ENCODE assay signal across 12 cellular contexts in genomic region chr20:2890743-2891142, GRCh38. TPM values are rescaled to one million over a fixed set of nuclear protein-coding genes. Genes with fewer than 3 reads are reported as not detected.
DNase-seq lines count a peak whose midpoint lies in the region; ATAC-seq and TF ChIP-seq lines count a peak whose summit lies in the region.
"Had no signal": no experiment of that assay in that cellular context is flagged by ENCODE, and none has a peak within 500 bp of the region (broad histone marks: within the 10 kb centered on the region; RNA-seq: fewer than 3 reads in every experiment).

No MANE protein-coding gene starts in this region.

- H3K36me3 Mint-ChIP-seq in naive thymus-derived CD8-positive, alpha-beta T cell: peaks cover 0 to 18% (median 7%) of the 10 kb centered on the region in 3 donors

- POLR2A ChIA-PET in naive thymus-derived CD8-positive, alpha-beta T cell (lab: Charles Lee): interaction anchor here (0.6 kb wide), 1 partner anchor 602 kb away, joined by 3 read pairs; no protein-coding TSS in a partner anchor

- H3K4me3 ChIP-seq in fibroblast of mammary gland (ENCODE audit: control insufficient read depth, low read depth, low read length): no peak overlapping the region
- H3K4me3 ChIP-seq: spleen had no signal

- no peak for TF ChIP-seq CTCF in fibroblast of mammary gland (conservative IDR thresholded peaks at IDR 0.05; ENCODE audit: control insufficient read depth, insufficient read depth, low read depth, low read length)

- DNase-seq in stimulated activated naive CD8-positive, alpha-beta T cell treated with anti-CD3 and anti-CD28 coated beads, Interleukin-15, Interleukin-2, amounts not matched to agents 100 U/mL and 50 U/mL, for 24 hours: no peak
- DNase-seq in stimulated activated naive CD8-positive, alpha-beta T cell treated with anti-CD3 and anti-CD28 coated beads, Interleukin-15, amount 100 ng/mL, for 72 hours: no peak
- DNase-seq in fibroblast of mammary gland (ENCODE audit: low read depth): peak; percentile 54
- no peak for DNase-seq in naive thymus-derived CD8-positive, alpha-beta T cell
- no peak for DNase-seq in activated CD4-positive, alpha-beta T cell treated with anti-CD3 and anti-CD28 coated beads for 48 hours
- no peak for DNase-seq in NCI-H526 treated with DMSO at 0.1 percent for 48 hours (lab: John Stamatoyannopoulos, UW)
- DNase-seq: foreskin melanocyte, NCI-H2227 treated with DMSO at 0.1 percent for 48 hours, spleen had no signal

- H3K4me1 Mint-ChIP-seq in stimulated activated naive CD8-positive, alpha-beta T cell treated with anti-CD3 and anti-CD28 coated beads, Interleukin-15, amount 100 ng/mL, for 72 hours: peaks cover 54% of the 10 kb centered on the region
- H3K4me1 Mint-ChIP-seq in naive thymus-derived CD8-positive, alpha-beta T cell: peaks cover 36 to 65% (median 60%) of the 10 kb centered on the region in 4 donors

- ATAC-seq in stimulated activated naive CD8-positive, alpha-beta T cell treated with anti-CD3 and anti-CD28 coated beads, Interleukin-15, Interleukin-2, amounts not matched to agents 100 U/mL and 50 U/mL, for 24 hours: peak; percentile 55
- no peak for ATAC-seq in stimulated activated naive CD8-positive, alpha-beta T cell treated with anti-CD3 and anti-CD28 coated beads, Interleukin-15, amount 100 ng/mL, for 72 hours
- peak; percentile 64 for ATAC-seq in SK-N-SH treated with all-trans-retinoic acid at 6 μM for 48 hours
- no peak for ATAC-seq in naive thymus-derived CD8-positive, alpha-beta T cell
- ATAC-seq in HG03045 (IDR thresholded peaks at IDR 0.05; ENCODE audit: unreplicated experiment): no peak

- H3K9me3 Mint-ChIP-seq in stimulated activated naive CD8-positive, alpha-beta T cell treated with anti-CD3 and anti-CD28 coated beads, Interleukin-15, amount 100 ng/mL, for 72 hours: peaks cover 0 to 4% of the 10 kb centered on the region in 2 donors
- peaks cover 0 to 6% (median 0%) of the 10 kb centered on the region in 9 donors for H3K9me3 Mint-ChIP-seq in naive thymus-derived CD8-positive, alpha-beta T cell

- no peak overlapping the region for H3K4me3 Mint-ChIP-seq in stimulated activated naive CD8-positive, alpha-beta T cell treated with anti-CD3 and anti-CD28 coated beads, Interleukin-15, amount 100 ng/mL, for 72 hours
- peak overlapping the region in 1 of 10 donors; percentile 5 for H3K4me3 Mint-ChIP-seq in naive thymus-derived CD8-positive, alpha-beta T cell
- H3K4me3 Mint-ChIP-seq: B cell had no signal

- no peaks in the 10 kb centered on the region for H3K27me3 Mint-ChIP-seq in stimulated activated naive CD8-positive, alpha-beta T cell treated with anti-CD3 and anti-CD28 coated beads, Interleukin-15, amount 100 ng/mL, for 72 hours
- H3K27me3 Mint-ChIP-seq in naive thymus-derived CD8-positive, alpha-beta T cell: no peaks in the 10 kb centered on the region
- H3K27me3 Mint-ChIP-seq: B cell had no signal

- peak overlapping the region in 1 of 2 donors; percentile 5 for H3K27ac Mint-ChIP-seq in stimulated activated naive CD8-positive, alpha-beta T cell treated with anti-CD3 and anti-CD28 coated beads, Interleukin-15, amount 100 ng/mL, for 72 hours
- H3K27ac Mint-ChIP-seq in naive thymus-derived CD8-positive, alpha-beta T cell: peak overlapping the region in 5 of 10 donors; percentile 2 to 54 (median 41)
- H3K27ac Mint-ChIP-seq: B cell had no signal

TF ChIP-seq in SK-N-SH treated with all-trans-retinoic acid at 6 μM for 48 hours, 23 proteins besides CTCF, POLR2A, EP300 and RAD21:
- TF ChIP-seq ESRRG (CRISPR knock-in tag; IDR thresholded peaks at IDR 0.05): no peak
- no peak for TF ChIP-seq OSR1 (CRISPR knock-in tag; IDR thresholded peaks at IDR 0.05)
- TF ChIP-seq TOX (CRISPR knock-in tag; IDR thresholded peaks at IDR 0.05; ENCODE audit: borderline replicate concordance): no peak
- no peak for TF ChIP-seq PATZ1 (CRISPR knock-in tag; IDR thresholded peaks at IDR 0.05; ENCODE audit: borderline replicate concordance)
- TF ChIP-seq BACH2 (CRISPR knock-in tag; IDR thresholded peaks at IDR 0.05; ENCODE audit: borderline replicate concordance): no peak
- no peak for TF ChIP-seq ISL1 (CRISPR knock-in tag; IDR thresholded peaks at IDR 0.05)
- no peak for TF ChIP-seq ZFP3 (CRISPR knock-in tag; IDR thresholded peaks at IDR 0.05)
- TF ChIP-seq TSHZ2 (CRISPR knock-in tag; IDR thresholded peaks at IDR 0.05): no peak
- TF ChIP-seq GLIS3 (CRISPR knock-in tag; IDR thresholded peaks at IDR 0.05): no peak
- no peak for TF ChIP-seq PPARA (CRISPR knock-in tag; IDR thresholded peaks at IDR 0.05; ENCODE audit: borderline replicate concordance)
- TF ChIP-seq ZC3H10 (CRISPR knock-in tag; IDR thresholded peaks at IDR 0.05): no peak
- no peak for TF ChIP-seq ZFP30 (CRISPR knock-in tag; IDR thresholded peaks at IDR 0.05)
- TF ChIP-seq CSRNP3 (CRISPR knock-in tag; IDR thresholded peaks at IDR 0.05): no peak
- TF ChIP-seq ZNF8 (CRISPR knock-in tag; IDR thresholded peaks at IDR 0.05): no peak
- TF ChIP-seq RARB (CRISPR knock-in tag; IDR thresholded peaks at IDR 0.05): no peak
- no peak for TF ChIP-seq ARNTL (CRISPR knock-in tag; IDR thresholded peaks at IDR 0.05; ENCODE audit: borderline replicate concordance, low read depth)
- TF ChIP-seq ZNF70 (CRISPR knock-in tag; IDR thresholded peaks at IDR 0.05): no peak

RNA-seq across cellular contexts. Expression of gene PTPRA, which starts 17.5 kb away (rescaled TPM):
- total RNA-seq in naive thymus-derived CD8-positive, alpha-beta T cell: 100 to 1,000 TPM in 1 of 2 experiments, 10 to 100 TPM in 1; 90.1 to 106 TPM
- polyA plus RNA-seq in naive thymus-derived CD8-positive, alpha-beta T cell: 10 to 100 TPM; 24.6 to 51.4 (median 30.8) TPM

RNA-seq across cellular contexts. Expression of gene VPS16, which starts 50.2 kb away (rescaled TPM):
- total RNA-seq in naive thymus-derived CD8-positive, alpha-beta T cell: 10 to 100 TPM; 57.6 to 57.8 TPM
- polyA plus RNA-seq in naive thymus-derived CD8-positive, alpha-beta T cell: 10 to 100 TPM; 34.6 to 40.6 (median 39.3) TPM

RNA-seq across cellular contexts. Expression of gene PCED1A, which starts 50.3 kb away (rescaled TPM):
- total RNA-seq in naive thymus-derived CD8-positive, alpha-beta T cell: 100 to 1,000 TPM in 1 of 2 experiments, 10 to 100 TPM in 1; 89.5 to 101 TPM
- 10 to 100 TPM; 21.9 to 29.6 (median 23.6) TPM for polyA plus RNA-seq in naive thymus-derived CD8-positive, alpha-beta T cell

Comparison
In these comparisons a context has a peak if more than half of its experiments do, and no peak if none do; other contexts are left out.
1. ATAC-seq: peak in stimulated activated naive CD8-positive, alpha-beta T cell treated with anti-CD3 and anti-CD28 coated beads, Interleukin-15, Interleukin-2, amounts not matched to agents 100 U/mL and 50 U/mL, for 24 hours (single experiment) and SK-N-SH treated with all-trans-retinoic acid at 6 μM for 48 hours (single experiment); none in stimulated activated naive CD8-positive, alpha-beta T cell treated with anti-CD3 and anti-CD28 coated beads, Interleukin-15, amount 100 ng/mL, for 72 hours (single experiment), naive thymus-derived CD8-positive, alpha-beta T cell (0 of 2) and HG03045 (single experiment).